In the genomic region with DNA sequence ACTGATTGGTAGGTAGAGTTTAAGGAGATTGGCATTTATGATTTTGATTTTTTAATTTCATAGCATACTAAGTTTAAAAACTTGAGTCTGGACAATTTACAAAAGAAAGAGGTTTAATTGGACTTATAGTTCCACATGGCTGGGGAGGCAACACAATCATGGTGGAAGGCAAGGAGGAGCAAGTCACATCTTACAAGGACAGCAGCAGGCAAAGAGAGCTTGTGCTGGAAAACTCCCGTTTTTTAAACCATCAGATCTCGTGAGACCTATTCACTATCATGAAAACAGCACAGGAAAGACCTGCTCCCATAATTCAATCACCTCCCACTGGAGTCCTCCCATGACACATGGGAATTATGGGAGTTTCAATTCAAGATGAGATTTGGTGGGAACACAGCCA, we compare ENCODE assay signal across 6 cellular contexts.
"Had no signal": no experiment of that assay in that cellular context is flagged by ENCODE, and none has a peak within 500 bp of the region (broad histone marks: within the 10 kb centered on the region; RNA-seq: fewer than 3 reads in every experiment).

No MANE protein-coding gene starts in this region.

- H3K27ac ChIP-seq: HL-60, KMS-11 had no signal

- ATAC-seq: HepG2 had no signal

- H3K4me2 ChIP-seq: KMS-11 had no signal

- H3K9ac ChIP-seq: KMS-11 had no signal

- DNase-seq: KBM-7, KG1 had no signal

- FAIRE-seq: HepG2, HTR-8/SVneo had no signal
